Comparison of ENCODE assay signal across 8 cellular contexts in the genomic region with DNA sequence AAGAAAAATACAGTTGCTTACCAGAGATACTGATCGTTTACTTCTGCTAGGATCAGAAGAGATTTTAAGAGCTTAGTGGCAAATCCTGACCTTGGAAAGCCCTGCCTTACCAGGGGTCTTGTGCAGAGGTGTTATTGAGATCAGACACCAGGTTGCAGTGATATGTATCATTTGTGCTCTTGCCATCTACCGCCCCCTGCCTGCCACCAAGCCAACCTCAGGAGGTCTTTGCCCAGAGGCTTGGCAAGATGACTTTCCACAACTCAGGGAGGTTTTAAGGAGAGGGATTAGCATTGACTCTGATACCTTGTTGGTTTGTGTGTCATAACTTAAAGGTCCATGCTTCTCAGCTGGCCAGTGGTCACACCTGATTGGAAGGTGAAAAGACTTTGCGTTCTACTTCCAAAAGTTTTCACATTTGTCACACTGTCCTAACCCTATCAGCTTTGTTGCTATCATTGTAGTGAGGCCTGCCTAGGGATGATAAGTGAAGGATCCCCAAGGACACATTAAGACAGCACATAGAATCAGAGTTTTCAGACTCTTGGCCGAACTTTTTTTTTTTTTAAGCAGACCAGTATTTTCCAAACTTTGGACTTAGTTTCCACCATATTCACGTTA.
DNase-seq lines count a peak whose midpoint lies in the region; ATAC-seq, FAIRE-seq and TF ChIP-seq lines count a peak whose summit lies in the region.

No MANE protein-coding gene starts in this region.

- DNase-seq in HTR-8/SVneo (ENCODE audit: insufficient read length, low spot score) (peak; percentile 30), T-helper 9 cell (peak; percentile 53), astrocyte of the spinal cord (ENCODE audit: low read depth, low spot score) (peak; percentile 35), kidney tubule cell (ENCODE audit: low spot score) (peak; percentile 60), foreskin melanocyte (no peak)
- peak; percentile 24 to 32 for DNase-seq in stimulated activated CD8-positive, alpha-beta memory T cell treated with anti-CD3 and anti-CD28 coated beads, Interleukin-15, amount 100 ng/mL, for 4 hours (ENCODE audit: low read depth in 2 of 2)

- ATAC-seq in GM19372 (IDR thresholded peaks at IDR 0.05; ENCODE audit: low read depth, unreplicated experiment): peak; percentile 87

- peak; percentile 67 for TF ChIP-seq CTCF in astrocyte of the spinal cord (IDR thresholded peaks at IDR 0.05; ENCODE audit: low read depth, low read length)

- in situ Hi-C loops in astrocyte of the spinal cord (cut with HindIII; ENCODE audit: low sequenced_read_pairs): no loop called here

- H3K9me3 ChIP-seq in BLaER1 treated with 17β-estradiol and CSF1 and Interleukin-3, amounts not matched to agents 10 nM and 100 nM (replicated peaks in 1 of 11): peaks cover 0 to under 1% (median 0%) of the 10 kb centered on the region in 11 experiments; a peak in 1 of 22 replicates

- H3K27me3 ChIP-seq in BLaER1 treated with 17β-estradiol and CSF1 and Interleukin-3, amounts not matched to agents 10 nM and 100 nM: no peaks in the 10 kb centered on the region

- H3K36me3 ChIP-seq in BLaER1 treated with 17β-estradiol and CSF1 and Interleukin-3, amounts not matched to agents 10 nM and 100 nM: peaks cover 0 to 22% (median 0%) of the 10 kb centered on the region in 11 experiments; a peak in 8 of 22 replicates

- H3K4me1 ChIP-seq in BLaER1 treated with 17β-estradiol and CSF1 and Interleukin-3, amounts not matched to agents 10 nM and 100 nM: peaks cover 50 to 67% (median 64%) of the 10 kb centered on the region in 10 experiments

- no peak overlapping the region; a peak in 1 of 22 replicates for H3K9ac ChIP-seq in BLaER1 treated with 17β-estradiol and CSF1 and Interleukin-3, amounts not matched to agents 10 nM and 100 nM

- peak overlapping the region in 3 of 11 experiments; percentile 18 to 66 (median 41); a peak in 2 of 22 replicates for H3K27ac ChIP-seq in BLaER1 treated with 17β-estradiol and CSF1 and Interleukin-3, amounts not matched to agents 10 nM and 100 nM

- no peak overlapping the region for H3K4me3 ChIP-seq in BLaER1 treated with 17β-estradiol and CSF1 and Interleukin-3, amounts not matched to agents 10 nM and 100 nM
- H3K4me3 ChIP-seq in astrocyte of the spinal cord (ENCODE audit: low read depth, low read length): no peak overlapping the region

- H4K20me1 ChIP-seq in BLaER1 treated with 17β-estradiol and CSF1 and Interleukin-3, amounts not matched to agents 10 nM and 100 nM: peaks cover 20 to 65% (median 43%) of the 10 kb centered on the region in 11 experiments; a peak in 18 of 22 replicates

- H3K4me2 ChIP-seq in BLaER1 treated with 17β-estradiol and CSF1 and Interleukin-3, amounts not matched to agents 10 nM and 100 nM: peak overlapping the region; percentile 31 to 85 (median 60); a peak in 20 of 22 replicates

- FAIRE-seq in HTR-8/SVneo (lab: Jason Lieb, UNC): no peak
